18 cellular contexts compared by ENCODE assay signal in the genomic region with DNA sequence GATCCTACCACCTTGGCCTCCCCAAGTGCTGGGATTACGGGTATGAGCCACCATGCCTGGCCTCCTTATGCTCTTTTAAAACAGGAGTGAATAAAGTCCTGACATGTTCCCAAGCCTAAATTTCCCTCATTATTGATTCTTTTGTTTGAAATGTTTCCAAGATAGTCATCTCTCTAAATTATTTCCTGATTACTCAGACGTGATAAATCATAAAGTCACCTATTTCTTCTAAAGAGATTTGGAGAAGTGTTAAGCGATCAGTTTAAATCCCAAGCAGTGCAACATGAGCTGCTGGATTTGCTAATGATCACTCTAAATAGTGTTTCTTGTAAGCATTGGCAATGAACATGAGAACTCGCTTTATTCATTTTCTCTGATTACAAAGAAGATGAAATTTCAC. TPM values are rescaled to one million over a fixed set of nuclear protein-coding genes. Genes with fewer than 3 reads are reported as not detected.
DNase-seq lines count a peak whose midpoint lies in the region; ATAC-seq, FAIRE-seq and TF ChIP-seq lines count a peak whose summit lies in the region.
"Had no signal": no experiment of that assay in that cellular context is flagged by ENCODE, and none has a peak within 500 bp of the region (broad histone marks: within the 10 kb centered on the region; RNA-seq: fewer than 3 reads in every experiment).

No MANE protein-coding gene starts in this region.

- H3K4me2 ChIP-seq in OCI-LY3 (ENCODE audit: low read length): peak overlapping the region; percentile 57

- WGBS in prostate gland: 74% methylated on average over 4 of the region's 4 CpGs
- 83 to 86% methylated on average over 4 of the region's 4 CpGs for WGBS in upper lobe of left lung, 2 donors

- intact Hi-C loops in prostate gland (cut with DNase I): no loop called here

- H4K20me1 ChIP-seq in OCI-LY3 (ENCODE audit: insufficient read depth, low read length): no peaks in the 10 kb centered on the region

- H3K4me1 ChIP-seq in ACC112 (ENCODE audit: control insufficient read depth, insufficient read depth, low read length, unreplicated experiment) (peaks cover 48% of the 10 kb centered on the region), OCI-LY3 (ENCODE audit: low read length) (peaks cover 84% of the 10 kb centered on the region), prostate gland (replicated peaks) (no peaks in the 10 kb centered on the region), upper lobe of left lung (no peaks in the 10 kb centered on the region)

- H3K9ac ChIP-seq in OCI-LY3 (ENCODE audit: low read length): peak overlapping the region; percentile 62; the same call in 1 of the 2 replicates

- H3K79me2 ChIP-seq in ACC112 (ENCODE audit: control insufficient read depth, insufficient read depth, low read length, unreplicated experiment) (no peaks in the 10 kb centered on the region), OCI-LY3 (ENCODE audit: low read length) (no peaks in the 10 kb centered on the region; the same call in 1 of the 2 replicates)

- no peak overlapping the region for H3K4me3 ChIP-seq in ACC112 (ENCODE audit: low read depth, low read length)
- peak overlapping the region; percentile 53 for H3K4me3 ChIP-seq in OCI-LY3 (ENCODE audit: low read length)
- no peak overlapping the region for H3K4me3 ChIP-seq in prostate gland
- no peak overlapping the region for H3K4me3 ChIP-seq in upper lobe of left lung

- TF ChIP-seq CTCF in OCI-LY3 (IDR thresholded peaks at IDR 0.05; ENCODE audit: low read depth, low read length) (no peak), prostate gland (IDR thresholded peaks at IDR 0.05) (no peak), upper lobe of left lung (IDR thresholded peaks at IDR 0.05) (no peak)

- H2AFZ ChIP-seq in ACC112 (ENCODE audit: low read length, unreplicated experiment): no peak overlapping the region
- no peak overlapping the region for H2AFZ ChIP-seq in OCI-LY3 (ENCODE audit: low read depth, low read length)

- H3K27ac ChIP-seq in ACC112 (ENCODE audit: low read depth, low read length) (peak overlapping the region; percentile 41), OCI-LY3 (ENCODE audit: low read length) (peak overlapping the region; percentile 88), prostate gland (no peak overlapping the region), upper lobe of left lung (no peak overlapping the region)
- H3K27ac ChIP-seq: C4-2B had no signal

- peak; percentile 27 for ATAC-seq in esophagus mucosa
- ATAC-seq in SK-N-SH treated with all-trans-retinoic acid at 6 μM for 48 hours: no peak
- ATAC-seq in upper lobe of left lung (ENCODE audit: low FRiP score in 2 of 2): no peak

- no peak for TF ChIP-seq EP300 in upper lobe of left lung (IDR thresholded peaks at IDR 0.05)

- H3K27me3 ChIP-seq in ACC112 (ENCODE audit: insufficient read depth, low read length) (no peaks in the 10 kb centered on the region), OCI-LY3 (ENCODE audit: low read depth, low read length) (no peaks in the 10 kb centered on the region), prostate gland (replicated peaks; ENCODE audit: insufficient read depth) (no peaks in the 10 kb centered on the region), upper lobe of left lung (no peaks in the 10 kb centered on the region)

- DNase-seq in HCEC 1CT (peak; percentile 53), frontal cortex (ENCODE audit: low spot score in 2 of 2) (no peak), prostate gland (ENCODE audit: low spot score) (no peak), upper lobe of left lung (no peak)
- DNase-seq: COR-L47, DMS153, EL, H9, NCI-H1436, NCI-H2029 treated with DMSO at 0.1 percent for 48 hours, NCI-H510A had no signal

- H3K36me3 ChIP-seq in ACC112 (ENCODE audit: insufficient read depth, low read length) (no peaks in the 10 kb centered on the region), OCI-LY3 (replicated peaks; ENCODE audit: low read depth, low read length) (no peaks in the 10 kb centered on the region), prostate gland (no peaks in the 10 kb centered on the region), upper lobe of left lung (no peaks in the 10 kb centered on the region)

- H3K9me3 ChIP-seq in OCI-LY3 (ENCODE audit: insufficient read depth, low read length): no peaks in the 10 kb centered on the region
- no peaks in the 10 kb centered on the region for H3K9me3 ChIP-seq in prostate gland
- no peaks in the 10 kb centered on the region for H3K9me3 ChIP-seq in upper lobe of left lung

- TF ChIP-seq POLR2A in prostate gland (IDR thresholded peaks at IDR 0.05): no peak
- TF ChIP-seq POLR2A in upper lobe of left lung (IDR thresholded peaks at IDR 0.05): no peak

- no peak for FAIRE-seq in frontal cortex (lab: Jason Lieb, UNC)
- FAIRE-seq: A204.1, HTR-8/SVneo had no signal

TF ChIP-seq in SK-N-SH treated with all-trans-retinoic acid at 6 μM for 48 hours, 23 proteins besides CTCF, POLR2A, EP300 and RAD21:
- TF ChIP-seq OSR1 (CRISPR knock-in tag; IDR thresholded peaks at IDR 0.05) (no peak), ESRRG (CRISPR knock-in tag; IDR thresholded peaks at IDR 0.05) (no peak), ZFP30 (CRISPR knock-in tag; IDR thresholded peaks at IDR 0.05) (no peak), RARB (CRISPR knock-in tag; IDR thresholded peaks at IDR 0.05) (no peak), ISL1 (CRISPR knock-in tag; IDR thresholded peaks at IDR 0.05) (no peak), ZC3H10 (CRISPR knock-in tag; IDR thresholded peaks at IDR 0.05) (no peak), TCF4 (CRISPR knock-in tag; IDR thresholded peaks at IDR 0.05; ENCODE audit: borderline replicate concordance) (no peak), ZFP3 (CRISPR knock-in tag; IDR thresholded peaks at IDR 0.05) (no peak), ZNF8 (CRISPR knock-in tag; IDR thresholded peaks at IDR 0.05) (no peak), ZNF70 (CRISPR knock-in tag; IDR thresholded peaks at IDR 0.05) (no peak), ZNF565 (CRISPR knock-in tag; conservative IDR thresholded peaks at IDR 0.05; ENCODE audit: low read depth) (no peak), BACH2 (CRISPR knock-in tag; IDR thresholded peaks at IDR 0.05; ENCODE audit: borderline replicate concordance) (no peak)
- TF ChIP-seq, protein P1, sequence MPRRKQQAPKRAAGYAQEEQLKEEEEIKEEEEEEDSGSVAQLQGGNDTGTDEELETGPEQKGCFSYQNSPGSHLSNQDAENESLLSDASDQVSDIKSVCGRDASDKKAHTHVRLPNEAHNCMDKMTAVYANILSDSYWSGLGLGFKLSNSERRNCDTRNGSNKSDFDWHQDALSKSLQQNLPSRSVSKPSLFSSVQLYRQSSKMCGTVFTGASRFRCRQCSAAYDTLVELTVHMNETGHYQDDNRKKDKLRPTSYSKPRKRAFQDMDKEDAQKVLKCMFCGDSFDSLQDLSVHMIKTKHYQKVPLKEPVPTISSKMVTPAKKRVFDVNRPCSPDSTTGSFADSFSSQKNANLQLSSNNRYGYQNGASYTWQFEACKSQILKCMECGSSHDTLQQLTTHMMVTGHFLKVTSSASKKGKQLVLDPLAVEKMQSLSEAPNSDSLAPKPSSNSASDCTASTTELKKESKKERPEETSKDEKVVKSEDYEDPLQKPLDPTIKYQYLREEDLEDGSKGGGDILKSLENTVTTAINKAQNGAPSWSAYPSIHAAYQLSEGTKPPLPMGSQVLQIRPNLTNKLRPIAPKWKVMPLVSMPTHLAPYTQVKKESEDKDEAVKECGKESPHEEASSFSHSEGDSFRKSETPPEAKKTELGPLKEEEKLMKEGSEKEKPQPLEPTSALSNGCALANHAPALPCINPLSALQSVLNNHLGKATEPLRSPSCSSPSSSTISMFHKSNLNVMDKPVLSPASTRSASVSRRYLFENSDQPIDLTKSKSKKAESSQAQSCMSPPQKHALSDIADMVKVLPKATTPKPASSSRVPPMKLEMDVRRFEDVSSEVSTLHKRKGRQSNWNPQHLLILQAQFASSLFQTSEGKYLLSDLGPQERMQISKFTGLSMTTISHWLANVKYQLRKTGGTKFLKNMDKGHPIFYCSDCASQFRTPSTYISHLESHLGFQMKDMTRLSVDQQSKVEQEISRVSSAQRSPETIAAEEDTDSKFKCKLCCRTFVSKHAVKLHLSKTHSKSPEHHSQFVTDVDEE (CRISPR knock-in tag; IDR thresholded peaks at IDR 0.05): no peak
- TF ChIP-seq, protein P2, sequence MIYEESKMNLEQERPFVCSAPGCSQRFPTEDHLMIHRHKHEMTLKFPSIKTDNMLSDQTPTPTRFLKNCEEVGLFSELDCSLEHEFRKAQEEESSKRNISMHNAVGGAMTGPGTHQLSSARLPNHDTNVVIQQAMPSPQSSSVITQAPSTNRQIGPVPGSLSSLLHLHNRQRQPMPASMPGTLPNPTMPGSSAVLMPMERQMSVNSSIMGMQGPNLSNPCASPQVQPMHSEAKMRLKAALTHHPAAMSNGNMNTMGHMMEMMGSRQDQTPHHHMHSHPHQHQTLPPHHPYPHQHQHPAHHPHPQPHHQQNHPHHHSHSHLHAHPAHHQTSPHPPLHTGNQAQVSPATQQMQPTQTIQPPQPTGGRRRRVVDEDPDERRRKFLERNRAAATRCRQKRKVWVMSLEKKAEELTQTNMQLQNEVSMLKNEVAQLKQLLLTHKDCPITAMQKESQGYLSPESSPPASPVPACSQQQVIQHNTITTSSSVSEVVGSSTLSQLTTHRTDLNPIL (CRISPR knock-in tag; IDR thresholded peaks at IDR 0.05; ENCODE audit: low read depth): no peak
- TF ChIP-seq, protein P3, sequence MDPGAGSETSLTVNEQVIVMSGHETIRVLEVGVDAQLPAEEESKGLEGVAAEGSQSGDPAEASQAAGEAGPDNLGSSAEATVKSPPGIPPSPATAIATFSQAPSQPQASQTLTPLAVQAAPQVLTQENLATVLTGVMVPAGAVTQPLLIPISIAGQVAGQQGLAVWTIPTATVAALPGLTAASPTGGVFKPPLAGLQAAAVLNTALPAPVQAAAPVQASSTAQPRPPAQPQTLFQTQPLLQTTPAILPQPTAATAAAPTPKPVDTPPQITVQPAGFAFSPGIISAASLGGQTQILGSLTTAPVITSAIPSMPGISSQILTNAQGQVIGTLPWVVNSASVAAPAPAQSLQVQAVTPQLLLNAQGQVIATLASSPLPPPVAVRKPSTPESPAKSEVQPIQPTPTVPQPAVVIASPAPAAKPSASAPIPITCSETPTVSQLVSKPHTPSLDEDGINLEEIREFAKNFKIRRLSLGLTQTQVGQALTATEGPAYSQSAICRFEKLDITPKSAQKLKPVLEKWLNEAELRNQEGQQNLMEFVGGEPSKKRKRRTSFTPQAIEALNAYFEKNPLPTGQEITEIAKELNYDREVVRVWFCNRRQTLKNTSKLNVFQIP (CRISPR knock-in tag; IDR thresholded peaks at IDR 0.05; ENCODE audit: borderline replicate concordance, low read depth): no peak

RNA-seq across cellular contexts. Expression of a gene that starts 51.8 kb away (rescaled TPM):
- total RNA-seq in esophagus mucosa (11.6 TPM), frontal cortex (0.82 TPM), prostate gland (1 to 10 TPM; 2.1 to 4.1 TPM), upper lobe of left lung (1 to 10 TPM in 4 of 6 donors, under 1 TPM in 1, not detected in 1; 0.67 to 5.5 (median 4.4) TPM)

Comparison
In these comparisons a context has a peak if more than half of its experiments do, and no peak if none do; other contexts are left out.
1. H3K27ac ChIP-seq: peak in ACC112 (single experiment) and OCI-LY3 (single experiment); none in prostate gland (0 of 2) and upper lobe of left lung (0 of 4).